In genomic region chr2:46855805-46856204, GRCh38 we compare ENCODE assay signal across 13 cellular contexts. TPM values are rescaled to one million over a fixed set of nuclear protein-coding genes. Genes with fewer than 3 reads are reported as not detected.
A peak's percentile ranks its signal among the peaks of the same experiment; 100 is the strongest.
DNase-seq lines count a peak whose midpoint lies in the region; ATAC-seq and TF ChIP-seq lines count a peak whose summit lies in the region.
"Had no signal": no experiment of that assay in that cellular context is flagged by ENCODE, and none has a peak within 500 bp of the region (broad histone marks: within the 10 kb centered on the region; RNA-seq: fewer than 3 reads in every experiment).

No MANE protein-coding gene starts in this region.

- no peak for TF ChIP-seq CTCF in MCF 10A (IDR thresholded peaks at IDR 0.05; ENCODE audit: unreplicated experiment)
- no peak for TF ChIP-seq CTCF in CD8-positive, alpha-beta T cell (IDR thresholded peaks at IDR 0.05)

- H3K9ac ChIP-seq in skeletal muscle satellite cell (ENCODE audit: low read depth, low read length): peak overlapping the region; percentile 72

- no TSS peak for BruUV-seq in MCF 10A (replicated peaks; lab: Mats Ljungman, UMichigan)

- no peaks in the 10 kb centered on the region for H3K9me3 Mint-ChIP-seq in MCF 10A (ENCODE audit: unreplicated experiment)
- no peaks in the 10 kb centered on the region for H3K9me3 Mint-ChIP-seq in CD8-positive, alpha-beta T cell

- peak; percentile 94 for DNase-seq in HPDE6-E6E7 (ENCODE audit: extremely low spot score)
- no peak for DNase-seq in MCF 10A (ENCODE audit: unreplicated experiment)
- peak; percentile 72 for DNase-seq in kidney glomerular epithelial cell (lab: John Stamatoyannopoulos, UW)
- DNase-seq in superior temporal gyrus (ENCODE audit: extremely low spot score): no peak
- DNase-seq in CD8-positive, alpha-beta T cell: no peak
- no peak for DNase-seq in activated gamma-delta T cell (lab: John Stamatoyannopoulos, UW)
- DNase-seq: activated CD4-positive, alpha-beta T cell treated with anti-CD3 and anti-CD28 coated beads, Interleukin-2, amount 50 U/mL, for 4 hours; central memory CD4-positive, alpha-beta T cell; H7; stimulated activated CD4-positive, alpha-beta T cell treated with anti-CD3 and anti-CD28 coated beads, Interleukin-1b, Interleukin-23, amount 100 ng/mL, for 48 hours; T-helper 9 cell had no signal

- POLR2A ChIA-PET in MCF 10A (lab: Yijun Ruan, JAX): interaction anchor here (0.8 to 1.4 kb wide), 10 partner anchors 8 to 205 kb away, joined by 3 to 7 read pairs (median 3); no protein-coding TSS in a partner anchor
- POLR2A ChIA-PET in CD8-positive, alpha-beta T cell (lab: Charles Lee): no interaction called here

- no peak overlapping the region for H3K27ac ChIP-seq in CD8-positive, alpha-beta T cell (ENCODE audit: low read depth, low read length)

- H3K4me3 ChIP-seq in skeletal muscle satellite cell (ENCODE audit: low read length): no peak overlapping the region
- no peak overlapping the region for H3K4me3 ChIP-seq in CD8-positive, alpha-beta T cell (ENCODE audit: low read depth, low read length)

- no peak for ATAC-seq in HG02759 (IDR thresholded peaks at IDR 0.05; ENCODE audit: unreplicated experiment)
- ATAC-seq in CD8-positive, alpha-beta T cell: no peak

- no peaks in the 10 kb centered on the region for H3K9me3 ChIP-seq in skeletal muscle satellite cell (replicated peaks; ENCODE audit: low read length)
- no peaks in the 10 kb centered on the region for H3K9me3 ChIP-seq in CD8-positive, alpha-beta T cell (ENCODE audit: low read length)

- H3K4me1 Mint-ChIP-seq in MCF 10A (ENCODE audit: insufficient read depth, unreplicated experiment): peaks cover 44% of the 10 kb centered on the region
- no peaks in the 10 kb centered on the region for H3K4me1 Mint-ChIP-seq in CD8-positive, alpha-beta T cell (ENCODE audit: low read depth)

- H3K27me3 ChIP-seq in skeletal muscle satellite cell (ENCODE audit: control insufficient read depth, insufficient read depth, low read length): no peaks in the 10 kb centered on the region
- H3K27me3 ChIP-seq in CD8-positive, alpha-beta T cell (ENCODE audit: insufficient read depth, low read length): no peaks in the 10 kb centered on the region

- H3K4me1 ChIP-seq in skeletal muscle satellite cell (ENCODE audit: control insufficient read depth, insufficient read depth, low read length): peaks cover 73% of the 10 kb centered on the region
- H3K4me1 ChIP-seq in CD8-positive, alpha-beta T cell (ENCODE audit: insufficient read depth, low read length): no peaks in the 10 kb centered on the region

- no peaks in the 10 kb centered on the region for H3K27me3 Mint-ChIP-seq in MCF 10A (ENCODE audit: insufficient read depth, unreplicated experiment)
- no peaks in the 10 kb centered on the region for H3K27me3 Mint-ChIP-seq in CD8-positive, alpha-beta T cell (ENCODE audit: low read depth)

- H3K36me3 Mint-ChIP-seq in MCF 10A (ENCODE audit: insufficient read depth, unreplicated experiment): peaks cover 9% of the 10 kb centered on the region
- no peaks in the 10 kb centered on the region for H3K36me3 Mint-ChIP-seq in CD8-positive, alpha-beta T cell

- intact Hi-C loops in MCF 10A (cut with micrococcal nuclease): loop anchor here (1.0 kb wide), 1 partner anchor 17 kb away; no protein-coding TSS in a partner anchor
- intact Hi-C loops in CD8-positive, alpha-beta T cell (cut with DNase I, micrococcal nuclease): no loop called here

- H3K4me2 ChIP-seq in skeletal muscle satellite cell (ENCODE audit: low read length): peak overlapping the region; percentile 2

- no peak overlapping the region for H3K4me3 Mint-ChIP-seq in MCF 10A (ENCODE audit: unreplicated experiment)
- H3K4me3 Mint-ChIP-seq in CD8-positive, alpha-beta T cell: no peak overlapping the region

- CTCF ChIA-PET in MCF 10A (lab: Yijun Ruan, JAX): interaction anchor here (0.6 to 1.3 kb wide), 3 partner anchors 15 to 52 kb away, joined by 3 to 4 read pairs (median 4); no protein-coding TSS in a partner anchor
- CTCF ChIA-PET in CD8-positive, alpha-beta T cell (lab: Charles Lee): no interaction called here

- H3K27ac Mint-ChIP-seq in MCF 10A (ENCODE audit: low read depth, unreplicated experiment): peak overlapping the region; percentile 76
- no peak overlapping the region for H3K27ac Mint-ChIP-seq in CD8-positive, alpha-beta T cell

- no peaks in the 10 kb centered on the region for H3K36me3 ChIP-seq in skeletal muscle satellite cell (ENCODE audit: insufficient read depth, low read length)
- H3K36me3 ChIP-seq in CD8-positive, alpha-beta T cell (ENCODE audit: insufficient read depth, low read length): no peaks in the 10 kb centered on the region

RNA-seq across cellular contexts. Expression of gene MCFD2, which starts 59.8 kb away (rescaled TPM):
- total RNA-seq in MCF 10A (2022): 157 and 238 TPM in 2 replicates
- total RNA-seq in skeletal muscle satellite cell (2012; rRNA removed): 146 and 148 TPM in 2 replicates
- 10 to 100 TPM; 35.5 to 40.3 TPM for total RNA-seq in CD8-positive, alpha-beta T cell

Comparison
In these comparisons a context has a peak if more than half of its experiments do, and no peak if none do; other contexts are left out.
1. DNase-seq: peak in HPDE6-E6E7 (single experiment) and kidney glomerular epithelial cell (single experiment); none in MCF 10A (single experiment), superior temporal gyrus (single experiment), CD8-positive, alpha-beta T cell (0 of 7) and activated gamma-delta T cell (single experiment).